Comparison of ENCODE assay signal across 29 cellular contexts in the genomic region with DNA sequence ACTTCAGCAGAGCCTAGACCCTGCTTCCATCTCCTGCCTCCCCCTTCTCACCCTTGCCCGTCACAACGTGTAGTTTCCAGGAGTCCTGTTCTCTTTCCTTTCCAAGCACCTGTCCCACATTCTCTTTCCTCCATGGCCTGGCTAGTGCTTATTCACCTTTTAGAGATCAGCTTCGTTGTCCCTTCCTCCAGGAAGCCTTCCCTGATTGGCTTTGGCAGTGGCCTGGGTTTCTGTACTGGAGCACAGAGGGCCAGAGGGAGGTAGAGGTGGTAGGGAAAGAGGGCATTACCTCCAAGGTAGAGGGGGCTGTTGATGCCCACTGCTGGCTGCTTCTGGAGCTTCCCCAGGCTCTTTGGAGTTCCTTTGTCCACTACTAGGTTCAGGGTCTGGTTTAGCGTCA.
"Had no signal": no experiment of that assay in that cellular context is flagged by ENCODE, and none has a peak within 500 bp of the region (broad histone marks: within the 10 kb centered on the region; RNA-seq: fewer than 3 reads in every experiment).

No MANE protein-coding gene starts in this region.

- H3K9me3 Mint-ChIP-seq: stimulated activated effector memory CD8-positive, alpha-beta T cell treated with anti-CD3 and anti-CD28 coated beads, Interleukin-12 subunit alpha, Interleukin-12 subunit beta, amount 100 ng/mL, for 72 hours; stimulated activated memory B cell treated with anti-CD40 and anti-IgM and Interleukin-4, amounts not matched to agents 10 μg/mL and 1 μg/mL and 100 μg/mL, for 72 hours; stimulated activated naive B cell treated with anti-CD40 and anti-IgM and Interleukin-4, amounts not matched to agents 10 μg/mL and 1 μg/mL and 100 μg/mL, for 72 hours; stimulated activated naive CD8-positive, alpha-beta T cell treated with anti-CD3 and anti-CD28 coated beads, Interleukin-15, amount 100 ng/mL, for 72 hours; stimulated activated naive CD8-positive, alpha-beta T cell treated with anti-CD3 and anti-CD28 coated beads, Interleukin-15, Interleukin-2, amounts not matched to agents 100 ng/mL and 50 ng/mL, for 24 hours; type B pancreatic cell had no signal

- FAIRE-seq: urothelium cell line had no signal

- H3K36me3 Mint-ChIP-seq: stimulated activated effector memory CD8-positive, alpha-beta T cell treated with anti-CD3 and anti-CD28 coated beads, Interleukin-12 subunit alpha, Interleukin-12 subunit beta, amount 100 ng/mL, for 72 hours; stimulated activated memory B cell treated with anti-CD40 and anti-IgM and Interleukin-4, amounts not matched to agents 10 μg/mL and 1 μg/mL and 100 μg/mL, for 72 hours; stimulated activated naive B cell treated with anti-CD40 and anti-IgM and Interleukin-4, amounts not matched to agents 10 μg/mL and 1 μg/mL and 100 μg/mL, for 72 hours had no signal

- H3K27me3 Mint-ChIP-seq: stimulated activated memory B cell treated with anti-CD40 and anti-IgM and Interleukin-4, amounts not matched to agents 10 μg/mL and 1 μg/mL and 100 μg/mL, for 72 hours; stimulated activated naive CD8-positive, alpha-beta T cell treated with anti-CD3 and anti-CD28 coated beads, Interleukin-15, amount 100 ng/mL, for 72 hours; stimulated activated naive CD8-positive, alpha-beta T cell treated with anti-CD3 and anti-CD28 coated beads, Interleukin-15, Interleukin-2, amounts not matched to agents 100 ng/mL and 50 ng/mL, for 24 hours had no signal

- H3K4me3 Mint-ChIP-seq: stimulated activated effector memory CD8-positive, alpha-beta T cell treated with anti-CD3 and anti-CD28 coated beads, Interleukin-12 subunit alpha, Interleukin-12 subunit beta, amount 100 ng/mL, for 72 hours; stimulated activated memory B cell treated with anti-CD40 and anti-IgM and Interleukin-4, amounts not matched to agents 10 μg/mL and 1 μg/mL and 100 μg/mL, for 72 hours; stimulated activated naive B cell treated with anti-CD40 and anti-IgM and Interleukin-4, amounts not matched to agents 10 μg/mL and 1 μg/mL and 100 μg/mL, for 72 hours; stimulated activated naive CD8-positive, alpha-beta T cell treated with anti-CD3 and anti-CD28 coated beads, Interleukin-15, amount 100 ng/mL, for 72 hours; stimulated activated naive CD8-positive, alpha-beta T cell treated with anti-CD3 and anti-CD28 coated beads, Interleukin-15, Interleukin-2, amounts not matched to agents 100 ng/mL and 50 ng/mL, for 24 hours; type B pancreatic cell had no signal

- H3K27me3 ChIP-seq: stomach, suprapubic skin, testis, thyroid gland, tibial artery, tibial nerve, transverse colon, upper lobe of left lung, upper lobe of right lung, uterus, vagina had no signal

- H3K27ac Mint-ChIP-seq: stimulated activated effector memory CD8-positive, alpha-beta T cell treated with anti-CD3 and anti-CD28 coated beads, Interleukin-12 subunit alpha, Interleukin-12 subunit beta, amount 100 ng/mL, for 72 hours; stimulated activated memory B cell treated with anti-CD40 and anti-IgM and Interleukin-4, amounts not matched to agents 10 μg/mL and 1 μg/mL and 100 μg/mL, for 72 hours; stimulated activated naive B cell treated with anti-CD40 and anti-IgM and Interleukin-4, amounts not matched to agents 10 μg/mL and 1 μg/mL and 100 μg/mL, for 72 hours; stimulated activated naive CD8-positive, alpha-beta T cell treated with anti-CD3 and anti-CD28 coated beads, Interleukin-15, amount 100 ng/mL, for 72 hours; stimulated activated naive CD8-positive, alpha-beta T cell treated with anti-CD3 and anti-CD28 coated beads, Interleukin-15, Interleukin-2, amounts not matched to agents 100 ng/mL and 50 ng/mL, for 24 hours; type B pancreatic cell had no signal

- H3K36me3 ChIP-seq: thoracic aorta, transverse colon, upper lobe of left lung, upper lobe of right lung, uterus, vagina had no signal

- H3K4me3 ChIP-seq: stomach, suprapubic skin, testis, thoracic aorta, thyroid gland, tibial artery, tibial nerve, transverse colon, upper lobe of left lung, upper lobe of right lung, uterus, vagina had no signal

- H3K4me1 Mint-ChIP-seq: stimulated activated effector memory CD8-positive, alpha-beta T cell treated with anti-CD3 and anti-CD28 coated beads, Interleukin-12 subunit alpha, Interleukin-12 subunit beta, amount 100 ng/mL, for 72 hours; stimulated activated memory B cell treated with anti-CD40 and anti-IgM and Interleukin-4, amounts not matched to agents 10 μg/mL and 1 μg/mL and 100 μg/mL, for 72 hours; stimulated activated naive B cell treated with anti-CD40 and anti-IgM and Interleukin-4, amounts not matched to agents 10 μg/mL and 1 μg/mL and 100 μg/mL, for 72 hours; stimulated activated naive CD8-positive, alpha-beta T cell treated with anti-CD3 and anti-CD28 coated beads, Interleukin-15, amount 100 ng/mL, for 72 hours had no signal

- DNase-seq: stimulated activated CD4-positive, alpha-beta T cell treated with anti-CD3 and anti-CD28 coated beads, Interleukin-2, amount 100 ng/mL, for 48 hours; stimulated activated CD4-positive, alpha-beta T cell treated with anti-CD3 and anti-CD28 coated beads, Interleukin-4, amount 100 ng/mL, for 1 hour; stimulated activated CD4-positive, alpha-beta T cell treated with anti-CD3 and anti-CD28 coated beads, Interleukin-4, amount 100 ng/mL, for 24 hours; stimulated activated CD4-positive, alpha-beta T cell treated with anti-CD3 and anti-CD28 coated beads, Interleukin-4, amount 100 ng/mL, for 4 hours; stimulated activated CD8-positive, alpha-beta memory T cell treated with anti-CD3 and anti-CD28 coated beads, Interleukin-4, amount 100 ng/mL, for 48 hours; stimulated activated naive B cell treated with anti-CD40 and anti-IgM and Interleukin-4, amounts not matched to agents 10 μg/mL and 1 μg/mL and 100 μg/mL, for 72 hours; stimulated activated naive CD4-positive, alpha-beta T cell; stimulated activated naive CD4-positive, alpha-beta T cell treated with Interleukin-2 at 50 U/mL for 16 hours; stimulated activated naive CD8-positive, alpha-beta T cell treated with anti-CD3 and anti-CD28 coated beads, Interleukin-15, amount 100 ng/mL, for 72 hours; stimulated activated naive CD8-positive, alpha-beta T cell treated with anti-CD3 and anti-CD28 coated beads, Interleukin-15, Interleukin-2, amounts not matched to agents 100 U/mL and 50 U/mL, for 24 hours; stomach; substantia nigra; testis; thyroid gland; transverse colon; trophoblast cell; upper lobe of left lung; upper lobe of right lung; uterus had no signal

- ATAC-seq: stimulated activated effector memory CD8-positive, alpha-beta T cell treated with anti-CD3 and anti-CD28 coated beads, Interleukin-12 subunit alpha, Interleukin-12 subunit beta, amount 100 ng/mL, for 72 hours; stimulated activated memory B cell treated with anti-CD40 and anti-IgM and Interleukin-4, amounts not matched to agents 10 μg/mL and 1 μg/mL and 100 μg/mL, for 72 hours; stimulated activated naive B cell treated with anti-CD40 and anti-IgM and Interleukin-4, amounts not matched to agents 10 μg/mL and 1 μg/mL and 100 μg/mL, for 72 hours; stimulated activated naive CD8-positive, alpha-beta T cell treated with anti-CD3 and anti-CD28 coated beads, Interleukin-15, amount 100 ng/mL, for 72 hours; stimulated activated naive CD8-positive, alpha-beta T cell treated with anti-CD3 and anti-CD28 coated beads, Interleukin-15, Interleukin-2, amounts not matched to agents 100 U/mL and 50 U/mL, for 24 hours; upper lobe of right lung had no signal

- H3K9me3 ChIP-seq: stomach, suprapubic skin, testis, thoracic aorta, thyroid gland, tibial artery, tibial nerve, transverse colon, upper lobe of left lung, upper lobe of right lung, uterus, vagina had no signal

- H3K27ac ChIP-seq: stomach, suprapubic skin, testis, thoracic aorta, thyroid gland, tibial artery, tibial nerve, transverse colon, upper lobe of left lung, upper lobe of right lung, uterus, vagina had no signal

- H3K4me1 ChIP-seq: stomach, suprapubic skin, testis, thyroid gland, tibial artery, tibial nerve, upper lobe of left lung, upper lobe of right lung, uterus, vagina had no signal
